3 cellular contexts compared by ENCODE assay signal in genomic region chr21:17279663-17280062, GRCh38.
TF ChIP-seq lines count a peak whose summit lies in the region.

No MANE protein-coding gene starts in this region.

TF ChIP-seq in A549, 52 proteins besides CTCF, POLR2A, EP300 and RAD21 (continued from another document):
- peak; percentile 62; the same call in 1 of the 2 replicates for TF ChIP-seq REST (IDR thresholded peaks at IDR 0.05)

TF ChIP-seq in GM23338, 12 proteins besides CTCF, POLR2A, EP300 and RAD21 (continued from another document):
- TF ChIP-seq REST (IDR thresholded peaks at IDR 0.05; ENCODE audit: unreplicated experiment) (peak; percentile 59), ZNF331 (CRISPR knock-in tag; IDR thresholded peaks at IDR 0.05; ENCODE audit: low read depth) (no peak), ZNF462 (CRISPR knock-in tag; IDR thresholded peaks at IDR 0.05) (no peak)

TF ChIP-seq in Ishikawa, 13 proteins besides CTCF, POLR2A, EP300 and RAD21 (continued from another document):
- TF ChIP-seq CREB1 (IDR thresholded peaks at IDR 0.05; ENCODE audit: low read depth): no peak
- peak; percentile 74 for TF ChIP-seq REST (IDR thresholded peaks at IDR 0.05; ENCODE audit: low read depth)
- TF ChIP-seq YY1 (IDR thresholded peaks at IDR 0.05; ENCODE audit: low read depth): no peak
